23 cellular contexts compared by ENCODE assay signal in genomic region chr9:105280730-105281129, GRCh38. TPM values are rescaled to one million over a fixed set of nuclear protein-coding genes. Genes with fewer than 3 reads are reported as not detected.
DNase-seq lines count a peak whose midpoint lies in the region; ATAC-seq and TF ChIP-seq lines count a peak whose summit lies in the region.
"Had no signal": no experiment of that assay in that cellular context is flagged by ENCODE, and none has a peak within 500 bp of the region (broad histone marks: within the 10 kb centered on the region; RNA-seq: fewer than 3 reads in every experiment).

No MANE protein-coding gene starts in this region.

- H2BK5ac ChIP-seq in IMR-90 (ENCODE audit: low read depth, low read length, poor library complexity, severe bottlenecking) (no peak overlapping the region), neuronal stem cell (ENCODE audit: low read length) (no peak overlapping the region)

- no peak overlapping the region for H2AFZ ChIP-seq in IMR-90 (replicated peaks; ENCODE audit: low read length, poor library complexity)
- peak overlapping the region; percentile 3 for H2AFZ ChIP-seq in mammary epithelial cell (ENCODE audit: low read depth, low read length)
- H2AFZ ChIP-seq in neuronal stem cell (ENCODE audit: low read length): no peak overlapping the region

- intact Hi-C loops in IMR-90 (cut with micrococcal nuclease): no loop called here
- intact Hi-C loops in mammary epithelial cell (cut with micrococcal nuclease): loop anchor here (1.0 to 2.0 kb wide), 2 partner anchors 16 to 35 kb away; no protein-coding TSS in a partner anchor

- H2AK5ac ChIP-seq in IMR-90 (ENCODE audit: low read depth, low read length) (peak overlapping the region; percentile 7; the same call in 1 of the 2 replicates), neuronal stem cell (ENCODE audit: low read depth, low read length) (no peak overlapping the region)

- no peak overlapping the region for H3K18ac ChIP-seq in IMR-90 (ENCODE audit: low read depth, low read length)
- H3K18ac ChIP-seq in neuronal stem cell (ENCODE audit: low read length): no peak overlapping the region

- H4K5ac ChIP-seq in IMR-90 (ENCODE audit: low read depth, low read length): no peak overlapping the region

- POLR2A ChIA-PET in IMR-90 (lab: Charles Lee; ENCODE audit: unreplicated experiment): no interaction called here

- H3K36me3 ChIP-seq in IMR-90 (ENCODE audit: control insufficient read depth, insufficient read depth, low read length) (no peaks in the 10 kb centered on the region), mammary epithelial cell (ENCODE audit: insufficient read depth, low read length) (no peaks in the 10 kb centered on the region), neuronal stem cell (replicated peaks in 1 of 2; ENCODE audit: control insufficient read depth in 2 of 2, insufficient read depth in 2 of 2, low read length in 2 of 2) (no peaks in the 10 kb centered on the region)
- H3K36me3 ChIP-seq: neutrophil, right atrium auricular region had no signal

- H3K4ac ChIP-seq in IMR-90 (ENCODE audit: low read depth, low read length) (no peak overlapping the region), neuronal stem cell (ENCODE audit: low read length) (no peak overlapping the region)

- H3K27me3 ChIP-seq in IMR-90 (ENCODE audit: control insufficient read depth, insufficient read depth, low read length) (no peaks in the 10 kb centered on the region), mammary epithelial cell (ENCODE audit: insufficient read depth, low read length) (no peaks in the 10 kb centered on the region), foreskin keratinocyte (no peaks in the 10 kb centered on the region), neuronal stem cell (ENCODE audit: control insufficient read depth in 3 of 3, insufficient read depth in 3 of 3, low read depth in 1 of 3, low read length in 3 of 3) (no peaks in the 10 kb centered on the region)
- H3K27me3 ChIP-seq: neutrophil, right atrium auricular region had no signal

- WGBS in IMR-90 (ENCODE audit: extremely low coverage in 2 of 2, insufficient read length in 1 of 2), 2 experiments: no CpG with 5 or more reads among the region's 2 CpGs
- whole genome bisulfite sequencing in mammary epithelial cell (ENCODE audit: low coverage, missing lambda C conversion rate): 0% methylated on average over 2 of the region's 2 CpGs
- no CpG with 5 or more reads among the region's 2 CpGs for WGBS in neuronal stem cell (ENCODE audit: extremely low coverage in 2 of 2, insufficient read length in 2 of 2, insufficient replicate concordance in 1 of 2), 2 donors

- H2BK120ac ChIP-seq in IMR-90 (ENCODE audit: low read depth, low read length): no peak overlapping the region
- H2BK120ac ChIP-seq in neuronal stem cell (ENCODE audit: low read depth, low read length): no peak overlapping the region

- peaks cover 5 to 13% of the 10 kb centered on the region in 2 experiments for H3K79me1 ChIP-seq in IMR-90 (ENCODE audit: low read depth in 1 of 2, low read length in 2 of 2)
- H3K79me1 ChIP-seq in neuronal stem cell (ENCODE audit: low read depth, low read length): no peaks in the 10 kb centered on the region

- CTCF ChIA-PET in IMR-90 (lab: Yijun Ruan, JAX): interaction anchor here (1.3 kb wide), 1 partner anchor 12 kb away, joined by 4 read pairs; no protein-coding TSS in a partner anchor
- CTCF ChIA-PET in mammary epithelial cell (lab: Charles Lee; ENCODE audit: low non-redundant PET): no interaction called here

- dilution Hi-C loops in IMR-90 (cut with HindIII; ENCODE audit: low sequenced_read_pairs, unreplicated experiment) (no loop called here), mammary epithelial cell (cut with HindIII; ENCODE audit: low sequenced_read_pairs) (no loop called here)

- no peak overlapping the region for H2BK15ac ChIP-seq in IMR-90 (ENCODE audit: low read depth, low read length)
- no peak overlapping the region for H2BK15ac ChIP-seq in neuronal stem cell (ENCODE audit: low read length)

- H3K9me3 ChIP-seq in IMR-90 (ENCODE audit: control insufficient read depth, insufficient read depth, low read length): no peaks in the 10 kb centered on the region
- H3K9me3 ChIP-seq in mammary epithelial cell (replicated peaks; ENCODE audit: insufficient read depth, low read length): no peaks in the 10 kb centered on the region
- H3K9me3 ChIP-seq in neuronal stem cell (replicated peaks in 1 of 2; ENCODE audit: control insufficient read depth in 2 of 2, insufficient read depth in 1 of 2, low read depth in 1 of 2, low read length in 2 of 2): no peaks in the 10 kb centered on the region
- H3K9me3 ChIP-seq: neutrophil, right atrium auricular region had no signal

- ATAC-seq in IMR-90 (ENCODE audit: low read depth) (0 out of 2 replicates have a peak, but pooled peaks have one; percentile 17), foreskin keratinocyte (peak; percentile 94), HG02938 (IDR thresholded peaks at IDR 0.05; ENCODE audit: unreplicated experiment) (no peak)
- ATAC-seq: HCT116, left colon had no signal

- H3K9ac ChIP-seq in IMR-90 (ENCODE audit: low read depth, low read length) (no peak overlapping the region), mammary epithelial cell (ENCODE audit: insufficient read depth, low read length) (peak overlapping the region; percentile 22), neuronal stem cell (ENCODE audit: low read depth, low read length, poor library complexity) (no peak overlapping the region)

- no peak overlapping the region for H2BK20ac ChIP-seq in IMR-90 (ENCODE audit: low read depth, low read length)

- H3K9me1 ChIP-seq in IMR-90 (ENCODE audit: insufficient read depth, low read length): peaks cover 5% of the 10 kb centered on the region; the same call in 1 of the 2 replicates

- H3K4me2 ChIP-seq in IMR-90 (ENCODE audit: low read depth, low read length): no peak overlapping the region
- H3K4me2 ChIP-seq in mammary epithelial cell (ENCODE audit: insufficient read depth, low read depth, low read length): peak overlapping the region; percentile 64
- H3K4me2 ChIP-seq in neuronal stem cell (ENCODE audit: insufficient read depth, low read length, poor library complexity, severe bottlenecking): no peak overlapping the region

- TF ChIP-seq CTCF in IMR-90 (conservative IDR thresholded peaks at IDR 0.05; ENCODE audit: low read depth, low read length) (no peak), mammary epithelial cell (conservative IDR thresholded peaks at IDR 0.05 in 1 of 2, IDR thresholded peaks at IDR 0.05 in 1 of 2; ENCODE audit: extremely low read depth in 1 of 2, insufficient read depth in 1 of 2, low read depth in 1 of 2, low read length in 2 of 2) (no peak), foreskin keratinocyte (conservative IDR thresholded peaks at IDR 0.05) (no peak)

- TF ChIP-seq RAD21 in IMR-90 (IDR thresholded peaks at IDR 0.05; ENCODE audit: low read length): no peak

- H3K79me2 ChIP-seq in mammary epithelial cell (ENCODE audit: insufficient read depth, low read length): peaks cover 12% of the 10 kb centered on the region

- BruUV-seq in IMR-90 (replicated peaks; lab: Mats Ljungman, UMichigan): no TSS peak
- no TSS peak for BruUV-seq in mammary epithelial cell (replicated peaks; lab: Mats Ljungman, UMichigan)

- TF ChIP-seq POLR2A in IMR-90 (IDR thresholded peaks at IDR 0.05; ENCODE audit: low read depth, low read length): no peak

- H4K8ac ChIP-seq in IMR-90 (ENCODE audit: low read depth in 2 of 2, low read length in 2 of 2): no peak overlapping the region
- no peak overlapping the region for H4K8ac ChIP-seq in neuronal stem cell (ENCODE audit: low read depth, low read length)

- no peaks in the 10 kb centered on the region; the same call in 1 of the 2 replicates for H4K20me1 ChIP-seq in IMR-90 (ENCODE audit: insufficient read depth, low read length)
- no peaks in the 10 kb centered on the region for H4K20me1 ChIP-seq in mammary epithelial cell (ENCODE audit: insufficient read depth, low read length)

- H3K4me3 ChIP-seq in IMR-90 (ENCODE audit: insufficient read depth, low read depth, low read length) (no peak overlapping the region), mammary epithelial cell (replicated peaks in 1 of 3; ENCODE audit: insufficient read depth in 1 of 3, low read depth in 2 of 3, low read length in 3 of 3) (no peak overlapping the region), neuronal stem cell (ENCODE audit: low read length in 2 of 2) (no peak overlapping the region)
- H3K4me3 ChIP-seq: right atrium auricular region, SK-N-MC had no signal

- H2AK9ac ChIP-seq in IMR-90 (replicated peaks; ENCODE audit: low read depth, low read length, poor library complexity): no peak overlapping the region

- H3K56ac ChIP-seq in IMR-90 (ENCODE audit: extremely low read depth, insufficient read depth, low read length): no peak overlapping the region

- no peak overlapping the region for H4K91ac ChIP-seq in IMR-90 (ENCODE audit: insufficient read depth, low read depth, low read length)
- no peak overlapping the region for H4K91ac ChIP-seq in neuronal stem cell (ENCODE audit: low read depth, low read length, poor library complexity)

- H3K23ac ChIP-seq in IMR-90 (ENCODE audit: low read depth, low read length) (no peak overlapping the region), neuronal stem cell (ENCODE audit: low read depth, low read length, poor library complexity) (no peak overlapping the region)

- DNase-seq in Daoy (ENCODE audit: low read depth) (peak; percentile 46), IMR-90 (peak; percentile 78), mammary epithelial cell (peak; percentile 99), foreskin keratinocyte (peak; percentile 99 to 100), HK-2 (ENCODE audit: unreplicated experiment) (no peak), neuronal stem cell (ENCODE audit: low spot score) (no peak)
- DNase-seq in NK-92 treated with Interleukin-12 subunit alpha and Interleukin-12 subunit beta, amount 100 ng/mL, for 24 hours (lab: John Stamatoyannopoulos, UW): no peak
- DNase-seq: ACHN; activated CD4-positive, alpha-beta T cell treated with anti-CD3 and anti-CD28 coated beads for 48 hours; activated CD8-positive, alpha-beta memory T cell treated with anti-CD3 and anti-CD28 coated beads, Interleukin-2, amount 50 U/mL, for 48 hours; activated gamma-delta T cell treated with Interleukin-2 at 50 U/mL for 16 hours; hypothalamus; left colon; NCI-H1048; NCI-H2107; NCI-H524 treated with DMSO at 0.1 percent for 48 hours; stimulated activated CD4-positive, alpha-beta T cell treated with anti-CD3 and anti-CD28 coated beads, Interleukin-1b, Interleukin-23, amount 100 ng/mL, for 48 hours; T-helper 9 cell had no signal

- in situ Hi-C loops in IMR-90 (cut with MboI; ENCODE audit: low sequenced_read_pairs) (no loop called here), mammary epithelial cell (cut with MboI; ENCODE audit: low sequenced_read_pairs in 2 of 2) (no loop called here)

- H2BK12ac ChIP-seq in neuronal stem cell (ENCODE audit: low read length): no peak overlapping the region

- H3K14ac ChIP-seq in IMR-90 (replicated peaks; ENCODE audit: low read depth, low read length): 0 out of 2 replicates have a peak overlapping the region, but pooled peaks have one; percentile 11
- H3K14ac ChIP-seq in neuronal stem cell (ENCODE audit: low read length): no peak overlapping the region

- peaks cover 1% of the 10 kb centered on the region; the same call in 1 of the 2 replicates for H3K4me1 ChIP-seq in IMR-90 (ENCODE audit: control insufficient read depth, insufficient read depth, low read length)
- peaks cover 23% of the 10 kb centered on the region for H3K4me1 ChIP-seq in mammary epithelial cell (ENCODE audit: insufficient read depth, low read length)
- peaks cover 29% of the 10 kb centered on the region for H3K4me1 ChIP-seq in foreskin keratinocyte
- H3K4me1 ChIP-seq in neuronal stem cell (ENCODE audit: control insufficient read depth in 2 of 2, insufficient read depth in 1 of 2, low read depth in 1 of 2, low read length in 2 of 2): no peaks in the 10 kb centered on the region
- H3K4me1 ChIP-seq: right atrium auricular region had no signal

- H3K27ac ChIP-seq in IMR-90 (ENCODE audit: insufficient read depth, low read length) (no peak overlapping the region), mammary epithelial cell (ENCODE audit: insufficient read depth, low read depth, low read length) (peak overlapping the region; percentile 96), foreskin keratinocyte (peak overlapping the region; percentile 81), neuronal stem cell (replicated peaks; ENCODE audit: low read length) (no peak overlapping the region)
- H3K27ac ChIP-seq: neutrophil, right atrium auricular region, SK-N-MC had no signal

RNA-seq across cellular contexts. Expression of gene SLC44A1, which starts 36.3 kb away (rescaled TPM):
- total RNA-seq in Daoy (2014; rRNA removed; shearing (Covaris generic)): 30.7 and 33.3 TPM in 2 replicates
- 19.4 and 21.7 TPM in 2 replicates for total RNA-seq in IMR-90 (2012; rRNA removed)
- 3.9 and 5.2 TPM in 2 replicates for polyA plus RNA-seq in IMR-90 (2012; rRNA removed)
- 1.4 and 2.1 TPM in 2 replicates for polyA plus RNA-seq in IMR-90 (2012; cell fraction: cytosol; rRNA removed)
- 0.44 and 2.7 TPM in 2 replicates for polyA plus RNA-seq in IMR-90 (2012; cell fraction: nucleus; rRNA removed; ENCODE audit: low replicate concordance)
- total RNA-seq in mammary epithelial cell: 10 to 100 TPM; 29.1 to 35.7 TPM
- polyA plus RNA-seq in mammary epithelial cell: 19.0 TPM
- polyA minus RNA-seq in mammary epithelial cell: 77.1 TPM
- 33.0 and 35.8 TPM in 2 replicates for total RNA-seq in foreskin keratinocyte
- 5.8 and 7.4 TPM in 2 replicates for polyA plus RNA-seq in foreskin keratinocyte
- polyA plus RNA-seq in neuronal stem cell (2013, experiment 1 of 2): 12.8 TPM
- 13.4 TPM for polyA plus RNA-seq in neuronal stem cell (2013, experiment 2 of 2)

Comparison
In these comparisons a context has a peak if more than half of its experiments do, and no peak if none do; other contexts are left out.
1. DNase-seq: peak in Daoy (single experiment), IMR-90 (single experiment), mammary epithelial cell (single experiment) and foreskin keratinocyte (2 of 2); none in HK-2 (single experiment), neuronal stem cell (single experiment) and NK-92 treated with Interleukin-12 subunit alpha and Interleukin-12 subunit beta, amount 100 ng/mL, for 24 hours (single experiment).
2. H3K27ac ChIP-seq: peak in mammary epithelial cell (single experiment) and foreskin keratinocyte (single experiment); none in IMR-90 (single experiment) and neuronal stem cell (single experiment).